In genomic region chr18:41532344-41533086, GRCh38 we compare ENCODE assay signal across 11 cellular contexts.
DNase-seq lines count a peak whose midpoint lies in the region; ATAC-seq and TF ChIP-seq lines count a peak whose summit lies in the region.
"Had no signal": no experiment of that assay in that cellular context is flagged by ENCODE, and none has a peak within 500 bp of the region (broad histone marks: within the 10 kb centered on the region; RNA-seq: fewer than 3 reads in every experiment).

No MANE protein-coding gene starts in this region.

- H3K27ac Mint-ChIP-seq in chondrocyte (ENCODE audit: unreplicated experiment) (no peak overlapping the region), progenitor cell of endocrine pancreas (no peak overlapping the region)

- H3K36me3 Mint-ChIP-seq in chondrocyte (ENCODE audit: low read depth) = peaks cover 1% of the 10 kb centered on the region
- H3K36me3 Mint-ChIP-seq in progenitor cell of endocrine pancreas (ENCODE audit: insufficient read depth) = peaks cover 17% of the 10 kb centered on the region

- H3K27me3 Mint-ChIP-seq in chondrocyte (ENCODE audit: low read depth) (no peaks in the 10 kb centered on the region), progenitor cell of endocrine pancreas (no peaks in the 10 kb centered on the region)

- TF ChIP-seq CTCF in chondrocyte (IDR thresholded peaks at IDR 0.05) (peak; percentile 68), progenitor cell of endocrine pancreas (IDR thresholded peaks at IDR 0.05; ENCODE audit: unreplicated experiment) (peak; percentile 37)

- H3K9me3 Mint-ChIP-seq in chondrocyte (ENCODE audit: low read depth) = peaks cover 2% of the 10 kb centered on the region
- H3K9me3 Mint-ChIP-seq in progenitor cell of endocrine pancreas (ENCODE audit: low read depth) = peaks cover 14% of the 10 kb centered on the region

- H3K4me1 Mint-ChIP-seq in chondrocyte (ENCODE audit: low read depth) (no peaks in the 10 kb centered on the region), progenitor cell of endocrine pancreas (ENCODE audit: low read depth) (peaks cover 6% of the 10 kb centered on the region)

- no peak for ATAC-seq in HG03571 (IDR thresholded peaks at IDR 0.05; ENCODE audit: unreplicated experiment)
- ATAC-seq: left lung had no signal

- DNase-seq in NCI-H524 (lab: John Stamatoyannopoulos, UW) = peak; percentile 28 to 66
- no peak for DNase-seq in NCI-H524 treated with DMSO at 0.1 percent for 48 hours (lab: John Stamatoyannopoulos, UW)
- DNase-seq in NCI-H69 (lab: John Stamatoyannopoulos, UW) = peak; percentile 67
- DNase-seq in chondrocyte (ENCODE audit: low spot score) = no peak
- DNase-seq in progenitor cell of endocrine pancreas (ENCODE audit: low spot score, unreplicated experiment) = no peak
- DNase-seq in SIG-M5 treated with dmso at 0.1 percent for 504 hours (lab: John Stamatoyannopoulos, UW; ENCODE audit: unreplicated experiment) = no peak
- no peak for DNase-seq in stimulated activated CD4-positive, alpha-beta T cell treated with anti-CD3 and anti-CD28 coated beads, Interleukin-12 subunit alpha, Interleukin-12 subunit beta, amount 100 ng/mL, for 4 hours
- DNase-seq: left lung; occipital lobe; stimulated activated naive CD4-positive, alpha-beta T cell treated with Interleukin-2 at 50 U/mL for 16 hours had no signal

- no peak overlapping the region for H3K4me3 Mint-ChIP-seq in chondrocyte (ENCODE audit: unreplicated experiment)
- H3K4me3 Mint-ChIP-seq in progenitor cell of endocrine pancreas (ENCODE audit: low read depth) = no peak overlapping the region

Comparison
In these comparisons a context has a peak if more than half of its experiments do, and no peak if none do; other contexts are left out.
1. DNase-seq: peak in NCI-H524 (2 of 2) and NCI-H69 (single experiment); none in NCI-H524 treated with DMSO at 0.1 percent for 48 hours (single experiment), chondrocyte (single experiment), progenitor cell of endocrine pancreas (single experiment), SIG-M5 treated with dmso at 0.1 percent for 504 hours (single experiment) and stimulated activated CD4-positive, alpha-beta T cell treated with anti-CD3 and anti-CD28 coated beads, Interleukin-12 subunit alpha, Interleukin-12 subunit beta, amount 100 ng/mL, for 4 hours (single experiment).